Comparison of ENCODE assay signal across 7 cellular contexts in genomic region chr2:111168528-111168929, GRCh38.
DNase-seq lines count a peak whose midpoint lies in the region; ATAC-seq and TF ChIP-seq lines count a peak whose summit lies in the region.

No MANE protein-coding gene starts in this region.

- H3K4me3 ChIP-seq in retinal pigment epithelial cell (ENCODE audit: low read length), result no peak overlapping the region

- H3K9me3 Mint-ChIP-seq in central memory CD8-positive, alpha-beta T cell, result no peaks in the 10 kb centered on the region

- no peaks in the 10 kb centered on the region for H3K27me3 Mint-ChIP-seq in central memory CD8-positive, alpha-beta T cell

- no peak for TF ChIP-seq CTCF in retinal pigment epithelial cell (conservative IDR thresholded peaks at IDR 0.05; ENCODE audit: low read depth, low read length)

- peaks cover 6% of the 10 kb centered on the region for H3K4me1 Mint-ChIP-seq in central memory CD8-positive, alpha-beta T cell

- peaks cover 9% of the 10 kb centered on the region for H3K36me3 Mint-ChIP-seq in central memory CD8-positive, alpha-beta T cell (ENCODE audit: insufficient read depth)

- H3K4me3 Mint-ChIP-seq in central memory CD8-positive, alpha-beta T cell, result no peak overlapping the region

- H3K27ac Mint-ChIP-seq in central memory CD8-positive, alpha-beta T cell (ENCODE audit: low read depth), result no peak overlapping the region

- peak; percentile 60 for ATAC-seq in GM18861 (IDR thresholded peaks at IDR 0.05; ENCODE audit: unreplicated experiment)
- ATAC-seq in HG03175 (IDR thresholded peaks at IDR 0.05; ENCODE audit: unreplicated experiment), result peak; percentile 77
- ATAC-seq in central memory CD8-positive, alpha-beta T cell (replicated peaks; ENCODE audit: extremely low read depth, poor library complexity, severe bottlenecking), result peak; percentile 67
- no peak for ATAC-seq in GM18873 (IDR thresholded peaks at IDR 0.05; ENCODE audit: low FRiP score, unreplicated experiment)

- peak; percentile 6 to 50 (median 20) for DNase-seq in activated CD4-positive, CD25-positive, alpha-beta regulatory T cell (lab: John Stamatoyannopoulos, UW)
- DNase-seq in central memory CD8-positive, alpha-beta T cell (ENCODE audit: low spot score in 2 of 2), result no peak
- DNase-seq in retinal pigment epithelial cell (ENCODE audit: low read depth), result peak; percentile 40
- no peak for DNase-seq in NCI-H1694 (lab: John Stamatoyannopoulos, UW)

Comparison
In these comparisons a context has a peak if more than half of its experiments do, and no peak if none do; other contexts are left out.
1. DNase-seq: peak in activated CD4-positive, CD25-positive, alpha-beta regulatory T cell (4 of 4) and retinal pigment epithelial cell (single experiment); none in central memory CD8-positive, alpha-beta T cell (0 of 2) and NCI-H1694 (single experiment).